20 cellular contexts compared by ENCODE assay signal in the genomic region with DNA sequence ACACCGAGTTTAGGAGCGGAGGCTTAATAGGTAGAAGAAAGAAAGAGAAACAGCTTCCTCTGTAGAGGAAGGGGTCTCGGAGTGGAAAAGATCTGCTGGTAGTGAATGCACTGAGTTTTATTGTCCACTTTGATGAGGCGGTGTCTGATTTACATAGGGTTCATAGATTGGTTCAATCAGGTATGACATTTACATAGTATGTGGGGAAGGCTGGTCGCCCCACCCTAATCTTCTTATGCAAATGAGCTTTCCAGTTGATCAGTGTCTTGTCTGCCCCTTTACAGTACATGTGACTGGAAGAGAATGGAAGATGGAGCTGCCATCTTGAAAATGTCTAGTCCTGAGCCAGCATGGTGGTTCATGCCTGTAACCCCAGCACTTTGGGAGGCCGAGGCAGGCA. TPM values are rescaled to one million over a fixed set of nuclear protein-coding genes. Genes with fewer than 3 reads are reported as not detected.
DNase-seq lines count a peak whose midpoint lies in the region; ATAC-seq, FAIRE-seq and TF ChIP-seq lines count a peak whose summit lies in the region.
"Had no signal": no experiment of that assay in that cellular context is flagged by ENCODE, and none has a peak within 500 bp of the region (broad histone marks: within the 10 kb centered on the region; RNA-seq: fewer than 3 reads in every experiment).

No MANE protein-coding gene starts in this region.

- CTCF ChIA-PET in K562 (lab: Yijun Ruan, JAX; ENCODE audit: low intra/inter-chr PET ratio), result no interaction called here

- WGBS in K562 (ENCODE audit: insufficient coverage, low coverage, missing lambda C conversion rate), result 58% methylated on average over 6 of the region's 6 CpGs

- DNase-seq in Caki2 (ENCODE audit: low read depth) (peak; percentile 60), NAMALWA (ENCODE audit: low spot score) (peak; percentile 26), NCI-H526 (lab: John Stamatoyannopoulos, UW) (peak; percentile 49 to 52), K562 (ENCODE audit: extremely low read depth in 1 of 4, low spot score in 3 of 4) (peak in 1 of 4 experiments; percentile 37)
- DNase-seq in activated CD8-positive, alpha-beta memory T cell treated with anti-CD3 and anti-CD28 coated beads, Interleukin-2, amount 50 U/mL, for 4 hours, result no peak
- no peak for DNase-seq in activated CD4-positive, alpha-beta T cell treated with anti-CD3 and anti-CD28 coated beads for 1 hour
- DNase-seq: ACHN; CD4-positive, alpha-beta memory T cell; EL; GF-D8; KG1; NCI-H187; NCI-H2227 treated with DMSO at 0.1 percent for 48 hours; NCI-H510A; T1000 had no signal

- H3K4me1 ChIP-seq in K562 (replicated peaks in 1 of 2; ENCODE audit: control insufficient read depth in 2 of 2, insufficient read depth in 2 of 2, low read length in 2 of 2), result peaks cover 0 to 16% of the 10 kb centered on the region in 2 experiments; a peak in 2 of 5 replicates

- intact Hi-C loops in K562 (cut with micrococcal nuclease), result no loop called here

- TF ChIP-seq EP300 in K562 (IDR thresholded peaks at IDR 0.05; ENCODE audit: low read length), result no peak

- TF ChIP-seq CTCF in K562 (IDR thresholded peaks at IDR 0.05 in 2 of 3, conservative IDR thresholded peaks at IDR 0.05 in 1 of 3; ENCODE audit: insufficient read depth in 2 of 3, low read depth in 1 of 3, low read length in 3 of 3), result no peak

- H3K9me1 ChIP-seq in K562 (ENCODE audit: control insufficient read depth, insufficient read depth, low read length), result no peaks in the 10 kb centered on the region

- H3K4me3 ChIP-seq in K562, result no peak overlapping the region; the same call in 1 of the 2 replicates
- H3K4me3 ChIP-seq: GM23338, HAP-1 had no signal

- peak overlapping the region; percentile 77 for H2AFZ ChIP-seq in K562 (ENCODE audit: low read depth, low read length)
- H2AFZ ChIP-seq: GM23338 had no signal

- TF ChIP-seq POLR2A in K562 (conservative IDR thresholded peaks at IDR 0.05), result no peak

- peaks cover 18% of the 10 kb centered on the region; the same call in 1 of the 3 replicates for H3K79me2 ChIP-seq in K562 (ENCODE audit: control insufficient read depth, insufficient read depth, low read length)

- peak overlapping the region; percentile 65; the same call in 1 of the 3 replicates for H3K27ac ChIP-seq in K562 (ENCODE audit: extremely low read depth, low read depth, low read length)
- H3K27ac ChIP-seq: BLaER1 treated with 17β-estradiol and CSF1 and Interleukin-3, amounts not matched to agents 10 nM and 100 nM had no signal

- H3K27me3 ChIP-seq in K562 (ENCODE audit: control insufficient read depth in 2 of 2, insufficient read depth in 2 of 2, low read length in 2 of 2), result no peaks in the 10 kb centered on the region
- H3K27me3 ChIP-seq: BLaER1 treated with 17β-estradiol and CSF1 and Interleukin-3, amounts not matched to agents 10 nM and 100 nM had no signal

- H3K9me3 ChIP-seq in K562 (replicated peaks; ENCODE audit: control insufficient read depth, insufficient read depth, low read depth, low read length), result peaks cover 19% of the 10 kb centered on the region

- no peak for TF ChIP-seq RAD21 in K562 (CRISPR knock-in tag; conservative IDR thresholded peaks at IDR 0.05 in 1 of 2, IDR thresholded peaks at IDR 0.05 in 1 of 2)

- peak overlapping the region in 1 of 2 experiments; percentile 64; a peak in 1 of 4 replicates for H3K9ac ChIP-seq in K562 (ENCODE audit: insufficient read depth in 1 of 2, low read depth in 2 of 2, low read length in 2 of 2)
- H3K9ac ChIP-seq: BLaER1 treated with 17β-estradiol and CSF1 and Interleukin-3, amounts not matched to agents 10 nM and 100 nM had no signal

- peak overlapping the region; percentile 79; the same call in 1 of the 2 replicates for H3K4me2 ChIP-seq in K562 (ENCODE audit: insufficient read depth, low read length)
- H3K4me2 ChIP-seq: GM23338 had no signal

- no peak for FAIRE-seq in K562 (lab: Jason Lieb, UNC)
- FAIRE-seq: RCC 7860 had no signal

- peak; percentile 79 for ATAC-seq in K562
- ATAC-seq in HG03521 (IDR thresholded peaks at IDR 0.05; ENCODE audit: unreplicated experiment), result no peak
- ATAC-seq: GM23338 had no signal

- H4K20me1 ChIP-seq in K562 (replicated peaks; ENCODE audit: control insufficient read depth, insufficient read depth, low read length), result no peaks in the 10 kb centered on the region
- H4K20me1 ChIP-seq: BLaER1 treated with 17β-estradiol and CSF1 and Interleukin-3, amounts not matched to agents 10 nM and 100 nM had no signal

- in situ Hi-C loops in Caki2 (cut with HindIII; ENCODE audit: low pct_unique_long_range_greater_than_20kb, low sequenced_read_pairs), result no loop called here
- in situ Hi-C loops in K562 (cut with MboI), result no loop called here

- no TSS peak for BruUV-seq in K562 (replicated peaks; lab: Mats Ljungman, UMichigan)

- H3K36me3 ChIP-seq in K562 (ENCODE audit: control insufficient read depth, insufficient read depth, low read length), result no peaks in the 10 kb centered on the region; the same call in 2 of the 3 replicates
- H3K36me3 ChIP-seq: HAP-1 had no signal

- POLR2A ChIA-PET in K562 (lab: Yijun Ruan, JAX), result interaction anchor here (0.6 to 1.5 kb wide), 3 partner anchors 20 to 73 kb away, joined by 3 read pairs; a partner anchor contains a TSS

TF ChIP-seq in K562, 482 proteins besides CTCF, POLR2A, EP300 and RAD21:
- TF ChIP-seq, protein P1, sequence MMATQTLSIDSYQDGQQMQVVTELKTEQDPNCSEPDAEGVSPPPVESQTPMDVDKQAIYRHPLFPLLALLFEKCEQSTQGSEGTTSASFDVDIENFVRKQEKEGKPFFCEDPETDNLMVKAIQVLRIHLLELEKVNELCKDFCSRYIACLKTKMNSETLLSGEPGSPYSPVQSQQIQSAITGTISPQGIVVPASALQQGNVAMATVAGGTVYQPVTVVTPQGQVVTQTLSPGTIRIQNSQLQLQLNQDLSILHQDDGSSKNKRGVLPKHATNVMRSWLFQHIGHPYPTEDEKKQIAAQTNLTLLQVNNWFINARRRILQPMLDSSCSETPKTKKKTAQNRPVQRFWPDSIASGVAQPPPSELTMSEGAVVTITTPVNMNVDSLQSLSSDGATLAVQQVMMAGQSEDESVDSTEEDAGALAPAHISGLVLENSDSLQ (IDR thresholded peaks at IDR 0.05), result peak; percentile 23; the same call in 1 of the 2 replicates
- TF ChIP-seq, protein P2, sequence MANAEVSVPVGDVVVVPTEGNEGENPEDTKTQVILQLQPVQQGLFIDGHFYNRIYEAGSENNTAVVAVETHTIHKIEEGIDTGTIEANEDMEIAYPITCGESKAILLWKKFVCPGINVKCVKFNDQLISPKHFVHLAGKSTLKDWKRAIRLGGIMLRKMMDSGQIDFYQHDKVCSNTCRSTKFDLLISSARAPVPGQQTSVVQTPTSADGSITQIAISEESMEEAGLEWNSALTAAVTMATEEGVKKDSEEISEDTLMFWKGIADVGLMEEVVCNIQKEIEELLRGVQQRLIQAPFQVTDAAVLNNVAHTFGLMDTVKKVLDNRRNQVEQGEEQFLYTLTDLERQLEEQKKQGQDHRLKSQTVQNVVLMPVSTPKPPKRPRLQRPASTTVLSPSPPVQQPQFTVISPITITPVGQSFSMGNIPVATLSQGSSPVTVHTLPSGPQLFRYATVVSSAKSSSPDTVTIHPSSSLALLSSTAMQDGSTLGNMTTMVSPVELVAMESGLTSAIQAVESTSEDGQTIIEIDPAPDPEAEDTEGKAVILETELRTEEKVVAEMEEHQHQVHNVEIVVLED (CRISPR knock-in tag; IDR thresholded peaks at IDR 0.05), result no peak
- TF ChIP-seq TBP (optimal IDR thresholded peaks at IDR 0.05; ENCODE audit: low read depth, low read length) (peak; percentile 14), DPF2 (IDR thresholded peaks at IDR 0.05) (no peak), YY1 (IDR thresholded peaks at IDR 0.05; ENCODE audit: borderline replicate concordance in 1 of 3, control insufficient read depth in 1 of 3, extremely low read depth in 1 of 3, insufficient read depth in 3 of 3, insufficient read length in 1 of 3, insufficient replicate concordance in 2 of 3, low read depth in 1 of 3, low read length in 2 of 3) (peak in 1 of 3 experiments; percentile 46), ZNF696 (CRISPR knock-in tag; conservative IDR thresholded peaks at IDR 0.05) (no peak), FUS (optimal IDR thresholded peaks at IDR 0.05; ENCODE audit: low read depth, low read length) (no peak), ZNF586 (CRISPR knock-in tag; conservative IDR thresholded peaks at IDR 0.05) (no peak), PHF21A (IDR thresholded peaks at IDR 0.05; ENCODE audit: borderline replicate concordance, low read depth) (no peak)

RNA-seq across cellular contexts. Expression of a gene that starts 19.9 kb away (rescaled TPM):
- total RNA-seq in Caki2 (2014; rRNA removed; shearing (Covaris generic); ENCODE audit: low replicate concordance), result 96.0 and 125 TPM in 2 replicates
- total RNA-seq in K562 (2011; cell fraction: chromatin; rRNA removed; ENCODE audit: low replicate concordance), result 56.3 and 58.9 TPM in 2 replicates
- 33.7 and 34.5 TPM in 2 replicates for total RNA-seq in K562 (2011; cell fraction: nucleolus; rRNA removed)
- 34.8 and 41.8 TPM in 2 replicates for total RNA-seq in K562 (2011; cell fraction: nucleoplasm; rRNA removed)
- total RNA-seq in K562 (2014; rRNA removed) (44.2 and 59.8 TPM in 2 replicates), K562 (2014; rRNA removed; fragmentation: Illumina TruSeq; extraction: Trizol) (64.2 and 70.6 TPM in 2 replicates), K562 (2015; rRNA removed; fragmentation: Illumina TruSeq; extraction: Trizol) (91.9 and 92.9 TPM in 2 replicates), K562 (2021) (61.5 and 66.2 TPM in 2 replicates)
- polyA plus RNA-seq in K562 (2011; rRNA removed) (89.1 and 105 TPM in 2 replicates), K562 (2014; fragmentation: Illumina TruSeq; extraction: Trizol) (114 and 163 TPM in 2 replicates), K562 (2014; fragmentation: Nextera tagmentation; extraction: Ambion mirVana) (10 to 100 TPM; 12.7 to 13.2 TPM), K562 (2014; rRNA removed) (54.2 and 62.2 TPM in 2 replicates)
- 53.5 and 79.9 TPM in 2 replicates for polyA plus RNA-seq in K562 (2011; cell fraction: cytosol; rRNA removed)
- 150 and 160 TPM in 2 replicates for polyA plus RNA-seq in K562 (2011; cell fraction: nucleus; rRNA removed)
- 41.6 and 49.2 TPM in 2 replicates for polyA plus RNA-seq in K562 (2012)
- 84.0 and 119 TPM in 2 replicates for polyA minus RNA-seq in K562 (2011; rRNA and poly(A)+ RNA removed)
- polyA minus RNA-seq in K562 (2011; cell fraction: cytosol; rRNA and poly(A)+ RNA removed), result 43.2 and 58.7 TPM in 2 replicates
- 18.7 and 22.2 TPM in 2 replicates for polyA minus RNA-seq in K562 (2011; cell fraction: nucleus; rRNA and poly(A)+ RNA removed)

Comparison
In these comparisons a context has a peak if more than half of its experiments do, and no peak if none do; other contexts are left out.
1. DNase-seq: peak in Caki2 (single experiment), NAMALWA (single experiment) and NCI-H526 (2 of 2); none in activated CD8-positive, alpha-beta memory T cell treated with anti-CD3 and anti-CD28 coated beads, Interleukin-2, amount 50 U/mL, for 4 hours (single experiment) and activated CD4-positive, alpha-beta T cell treated with anti-CD3 and anti-CD28 coated beads for 1 hour (single experiment).